ENCODE assay signal across 12 cellular contexts in the genomic region with DNA sequence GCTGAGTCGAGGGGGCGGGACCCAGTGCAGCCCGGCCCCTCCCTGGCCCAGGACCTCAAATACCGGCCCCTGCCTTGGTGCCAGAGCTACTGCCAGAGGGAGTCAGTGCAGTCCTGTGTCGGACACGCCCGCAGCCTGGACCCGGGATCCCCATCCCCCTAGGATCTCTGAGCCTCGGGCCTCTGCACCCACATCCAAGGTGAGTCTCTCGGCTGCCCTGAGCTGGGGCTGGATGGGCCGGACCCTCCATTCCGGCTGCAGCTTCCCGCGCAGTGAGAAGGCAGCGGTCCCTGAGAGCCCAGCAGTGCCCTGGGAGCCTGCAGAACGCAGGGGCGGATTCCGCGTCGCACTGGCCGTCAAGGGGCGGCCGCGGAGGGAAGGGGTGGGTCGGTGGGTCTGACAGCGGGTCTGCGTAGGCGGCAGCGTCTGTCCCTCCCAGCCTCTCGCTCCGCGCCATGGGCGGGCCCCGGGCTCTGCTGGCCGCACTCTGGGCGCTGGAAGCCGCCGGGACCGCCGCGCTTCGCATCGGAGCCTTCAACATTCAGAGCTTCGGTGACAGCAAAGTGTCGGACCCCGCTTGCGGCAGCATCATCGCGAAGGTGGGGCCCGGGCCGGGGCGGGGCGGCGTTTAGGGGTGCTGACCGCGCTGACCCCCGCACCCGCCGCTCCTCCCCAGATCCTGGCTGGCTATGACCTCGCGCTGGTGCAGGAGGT. TPM values are rescaled to one million over a fixed set of nuclear protein-coding genes. Genes with fewer than 3 reads are reported as not detected.
A peak's percentile ranks its signal among the peaks of the same experiment; 100 is the strongest.
DNase-seq lines count a peak whose midpoint lies in the region; ATAC-seq and TF ChIP-seq lines count a peak whose summit lies in the region.
"Had no signal": no experiment of that assay in that cellular context is flagged by ENCODE, and none has a peak within 500 bp of the region (broad histone marks: within the 10 kb centered on the region; RNA-seq: fewer than 3 reads in every experiment).

A gene with protein sequence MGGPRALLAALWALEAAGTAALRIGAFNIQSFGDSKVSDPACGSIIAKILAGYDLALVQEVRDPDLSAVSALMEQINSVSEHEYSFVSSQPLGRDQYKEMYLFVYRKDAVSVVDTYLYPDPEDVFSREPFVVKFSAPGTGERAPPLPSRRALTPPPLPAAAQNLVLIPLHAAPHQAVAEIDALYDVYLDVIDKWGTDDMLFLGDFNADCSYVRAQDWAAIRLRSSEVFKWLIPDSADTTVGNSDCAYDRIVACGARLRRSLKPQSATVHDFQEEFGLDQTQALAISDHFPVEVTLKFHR (plus strand): TSS at position 83 of the 714 bp plus-strand sequence. CDS start 373 bp downstream, at position 456.

- peak; percentile 70 for ATAC-seq in RWPE2 (ENCODE audit: low read depth)
- ATAC-seq in foreskin keratinocyte, result peak; percentile 20
- ATAC-seq in GM18867 (IDR thresholded peaks at IDR 0.05; ENCODE audit: unreplicated experiment), result no peak
- ATAC-seq: naive thymus-derived CD4-positive, alpha-beta T cell had no signal

- H3K36me3 ChIP-seq in RWPE2 (ENCODE audit: low read depth) (peaks cover 12% of the 10 kb centered on the region), parathyroid adenoma (ENCODE audit: control insufficient read depth, insufficient read depth, low read length) (no peaks in the 10 kb centered on the region)

- H3K9ac ChIP-seq in parathyroid adenoma, result no peak within 1 kb of the TSS

- H3K4me1 ChIP-seq in RWPE2 (ENCODE audit: insufficient read depth, poor library complexity, severe bottlenecking), result no peaks in the 10 kb centered on the region
- no peaks in the 10 kb centered on the region for H3K4me1 ChIP-seq in foreskin keratinocyte
- H3K4me1 ChIP-seq in parathyroid adenoma, result no peaks in the 10 kb centered on the region

- H3K9me3 ChIP-seq in RWPE2 (ENCODE audit: severe bottlenecking) (no peaks in the 10 kb centered on the region), parathyroid adenoma (ENCODE audit: control insufficient read depth, low read length) (no peaks in the 10 kb centered on the region)

- H3K27ac ChIP-seq in RWPE2 (ENCODE audit: poor library complexity, severe bottlenecking) (no peak within 1 kb of the TSS), foreskin keratinocyte (no peak within 1 kb of the TSS), parathyroid adenoma (no peak within 1 kb of the TSS)

- peaks cover 21% of the 10 kb centered on the region for H3K27me3 ChIP-seq in RWPE2 (ENCODE audit: insufficient read depth, poor library complexity, severe bottlenecking)
- peaks cover 36% of the 10 kb centered on the region for H3K27me3 ChIP-seq in foreskin keratinocyte
- no peaks in the 10 kb centered on the region for H3K27me3 ChIP-seq in parathyroid adenoma (ENCODE audit: control insufficient read depth, insufficient read depth, low read length)

- no peak within 1 kb of the TSS for H2AFZ ChIP-seq in parathyroid adenoma

- H3K4me3 ChIP-seq in RWPE2 (ENCODE audit: severe bottlenecking) (no peak within 1 kb of the TSS), parathyroid adenoma (ENCODE audit: low read depth, low read length) (no peak within 1 kb of the TSS)

- H3K4me2 ChIP-seq in parathyroid adenoma (ENCODE audit: low read length), result peak within 1 kb of the TSS; percentile 47

- no peak for TF ChIP-seq CTCF in RWPE2 (IDR thresholded peaks at IDR 0.05; ENCODE audit: poor library complexity, severe bottlenecking)
- TF ChIP-seq CTCF in foreskin keratinocyte (conservative IDR thresholded peaks at IDR 0.05), result peak; percentile 13
- TF ChIP-seq CTCF in parathyroid adenoma (IDR thresholded peaks at IDR 0.05), result no peak

- DNase-seq in EH (ENCODE audit: low read depth) (peak; percentile 50), RWPE2 (ENCODE audit: low spot score) (no peak), foreskin keratinocyte (no peak), hippocampal formation (lab: John Stamatoyannopoulos, UW) (no peak), C1 segment of cervical spinal cord (lab: John Stamatoyannopoulos, UW) (no peak), foreskin melanocyte (no peak)
- DNase-seq: cerebellar nuclear complex; naive thymus-derived CD4-positive, alpha-beta T cell; NCI-H2081; stimulated activated CD8-positive, alpha-beta memory T cell treated with anti-CD3 and anti-CD28 coated beads, Interleukin-4, amount 100 ng/mL, for 48 hours had no signal

- no peaks in the 10 kb centered on the region for H3K79me2 ChIP-seq in parathyroid adenoma

RNA-seq across cellular contexts. Expression of the gene that starts here (rescaled TPM):
- total RNA-seq in foreskin keratinocyte, result 0.41 and 0.53 TPM in 2 replicates
- polyA plus RNA-seq in foreskin keratinocyte, result 0.46 and 0.47 TPM in 2 replicates
- polyA plus RNA-seq: naive thymus-derived CD4-positive, alpha-beta T cell had no signal

Comparison
In these comparisons a context has a peak if more than half of its experiments do, and no peak if none do; other contexts are left out.
1. Peak in ATAC-seq in foreskin keratinocyte; RNA of the gene not detected or under 1 TPM.